In the genomic region with DNA sequence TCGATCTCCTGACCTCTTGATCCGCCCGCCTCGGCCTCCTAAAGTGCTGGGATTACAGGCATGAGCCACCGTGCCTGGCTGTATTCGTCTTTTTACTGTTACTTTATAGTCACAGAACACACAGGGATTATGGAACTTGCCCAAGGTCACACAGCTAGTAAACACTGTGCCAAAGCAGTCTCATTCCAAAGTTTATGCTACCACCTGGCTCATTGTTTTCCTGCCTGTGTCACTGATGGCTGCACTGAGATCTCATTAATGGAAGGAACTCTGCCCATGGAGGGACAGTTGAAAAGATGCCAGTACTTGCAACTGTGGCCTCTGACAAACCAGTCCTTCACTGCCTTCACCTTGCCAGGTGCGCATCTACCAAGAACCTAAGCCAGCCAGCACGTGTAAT, we compare ENCODE assay signal across 18 cellular contexts.
"Had no signal": no experiment of that assay in that cellular context is flagged by ENCODE, and none has a peak within 500 bp of the region (broad histone marks: within the 10 kb centered on the region; RNA-seq: fewer than 3 reads in every experiment).

No MANE protein-coding gene starts in this region.

- H3K36me3 Mint-ChIP-seq: natural killer cell had no signal

- H3K9me3 ChIP-seq: esophagus squamous epithelium, gastroesophageal sphincter, psoas muscle, thoracic aorta, transverse colon had no signal

- H3K27ac Mint-ChIP-seq: dendritic cell treated with granulocyte-macrophage colony-stimulating factor and Interleukin-4, amounts not matched to agents 40 ng/mL and 50 ng/mL, for 4 days; natural killer cell had no signal

- H3K36me3 ChIP-seq: esophagus squamous epithelium, gastroesophageal sphincter, stomach, thoracic aorta, transverse colon had no signal

- H3K4me3 Mint-ChIP-seq: dendritic cell treated with granulocyte-macrophage colony-stimulating factor and Interleukin-4, amounts not matched to agents 40 ng/mL and 50 ng/mL, for 4 days; natural killer cell had no signal

- ATAC-seq: gastroesophageal sphincter, left cardiac atrium, natural killer cell, psoas muscle, sciatic nerve had no signal

- H3K27ac ChIP-seq: esophagus squamous epithelium, gastroesophageal sphincter, psoas muscle, stomach, thoracic aorta, transverse colon had no signal

- H3K27me3 ChIP-seq: gastroesophageal sphincter, transverse colon had no signal

- H3K4me1 ChIP-seq: gastroesophageal sphincter, psoas muscle, stomach, transverse colon had no signal

- H3K4me3 ChIP-seq: esophagus squamous epithelium, gastroesophageal sphincter, psoas muscle, stomach, thoracic aorta, transverse colon had no signal

- H3K9me3 Mint-ChIP-seq: dendritic cell treated with granulocyte-macrophage colony-stimulating factor and Interleukin-4, amounts not matched to agents 40 ng/mL and 50 ng/mL, for 4 days; natural killer cell had no signal

- DNase-seq: central memory CD4-positive, alpha-beta T cell; esophagus squamous epithelium; foreskin fibroblast; kidney; left cardiac atrium; mesendoderm; natural killer cell; occipital lobe; psoas muscle; retina; stimulated activated CD4-positive, alpha-beta T cell treated with anti-CD3 and anti-CD28 coated beads, Interleukin-2, amount 100 ng/mL, for 24 hours; stimulated activated naive CD4-positive, alpha-beta T cell; stomach; transverse colon had no signal
